Comparison of ENCODE assay signal across 8 cellular contexts in the genomic region with DNA sequence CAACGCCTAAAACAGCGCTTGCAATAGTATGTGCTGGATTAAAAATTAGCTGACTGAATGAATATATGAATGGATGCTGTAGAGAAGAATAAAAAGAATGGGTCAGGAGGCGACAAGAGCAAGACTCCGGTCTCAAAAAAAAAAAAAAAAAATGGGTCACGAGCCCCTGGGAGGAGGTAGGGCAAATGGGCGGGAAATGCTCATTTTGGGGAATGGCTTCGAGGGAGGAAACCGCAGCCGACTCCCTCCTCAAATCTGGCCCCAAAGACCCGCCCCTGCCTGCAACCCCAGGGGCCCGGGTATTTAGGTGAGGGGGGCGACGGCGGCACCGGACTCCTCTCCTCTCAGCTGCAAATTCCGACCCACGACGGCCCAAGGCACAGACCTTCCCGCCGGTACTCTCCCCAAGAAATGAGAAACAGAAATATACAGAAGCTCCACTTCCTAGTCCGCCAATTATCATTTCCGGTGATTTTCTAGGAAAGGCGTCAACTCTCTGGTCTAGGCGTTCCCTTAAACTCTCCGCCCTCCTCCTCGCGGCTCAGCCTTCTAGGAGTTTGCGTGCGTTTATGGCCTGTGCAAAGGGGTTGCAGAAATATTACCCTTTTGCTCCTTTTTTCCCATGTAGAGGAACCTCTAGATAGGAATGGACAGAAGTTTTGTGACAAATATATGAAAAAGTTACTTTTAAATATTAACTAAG. TPM values are rescaled to one million over a fixed set of nuclear protein-coding genes. Genes with fewer than 3 reads are reported as not detected.
DNase-seq lines count a peak whose midpoint lies in the region; ATAC-seq, FAIRE-seq and TF ChIP-seq lines count a peak whose summit lies in the region.

TSS of gene ZNF311 (minus strand) at position 133 of the 703 bp plus-strand sequence. CDS start 1,361 bp downstream, outside the sequence.

- no peak for FAIRE-seq in urothelium cell line (lab: Jason Lieb, UNC)

- H3K9me3 Mint-ChIP-seq in naive B cell: peaks cover 0 to 14% (median 8%) of the 10 kb centered on the region in 7 donors

- H3K27ac ChIP-seq in esophagus squamous epithelium: peak within 1 kb of the TSS; percentile 54 to 82 (median 68)

- no peak for TF ChIP-seq CTCF in esophagus squamous epithelium (IDR thresholded peaks at IDR 0.05)

- H3K36me3 Mint-ChIP-seq in naive B cell: peaks cover 13 to 19% of the 10 kb centered on the region in 2 donors

- no peak within 1 kb of the TSS for H3K27ac Mint-ChIP-seq in naive B cell

- H3K36me3 ChIP-seq in esophagus squamous epithelium: no peaks in the 10 kb centered on the region

- no peaks in the 10 kb centered on the region for H3K9me3 ChIP-seq in esophagus squamous epithelium

- peak within 1 kb of the TSS; percentile 47 to 79 (median 56) for H3K4me3 ChIP-seq in esophagus squamous epithelium

- peak; percentile 48 to 56 for ATAC-seq in naive B cell (ENCODE audit: low read depth in 2 of 2)
- ATAC-seq in GM21576 (IDR thresholded peaks at IDR 0.05; ENCODE audit: unreplicated experiment): no peak

- peak within 1 kb of the TSS; percentile 53 to 91 (median 82) for H3K4me3 Mint-ChIP-seq in naive B cell

- peaks cover 53 to 58% (median 56%) of the 10 kb centered on the region in 3 donors for H3K27me3 Mint-ChIP-seq in naive B cell

- DNase-seq in CD1c-positive myeloid dendritic cell (ENCODE audit: extremely low spot score) (peak; percentile 76), LHCN-M2 (ENCODE audit: low read depth) (peak; percentile 70), esophagus squamous epithelium (lab: John Stamatoyannopoulos, UW) (no peak), naive B cell (no peak), urothelium cell line (ENCODE audit: low spot score) (peak; percentile 79), NCI-H345 treated with DMSO at 0.1 percent for 48 hours (lab: John Stamatoyannopoulos, UW; ENCODE audit: unreplicated experiment) (no peak)
- DNase-seq in activated CD4-positive, alpha-beta T cell treated with anti-CD3 and anti-CD28 coated beads, Interleukin-2, amount 50 U/mL, for 48 hours: peak; percentile 49 to 52

- H3K4me1 ChIP-seq in esophagus squamous epithelium: peaks cover 0 to 13% (median 4%) of the 10 kb centered on the region in 3 donors

- no peak for TF ChIP-seq POLR2A in esophagus squamous epithelium (IDR thresholded peaks at IDR 0.05)

- H3K27me3 ChIP-seq in esophagus squamous epithelium: peaks cover 0 to 7% (median 0%) of the 10 kb centered on the region in 4 donors

- intact Hi-C loops in esophagus squamous epithelium (cut with DNase I): no loop called here

- 7 to 10% methylated on average over 24 to 28 of the region's 29 CpGs for WGBS in esophagus squamous epithelium, 2 donors

- peaks cover 5 to 12% (median 5%) of the 10 kb centered on the region in 3 donors for H3K4me1 Mint-ChIP-seq in naive B cell

RNA-seq across cellular contexts. Expression of gene ZNF311, which starts in this region (rescaled TPM):
- total RNA-seq in LHCN-M2 (2014; rRNA removed) (0.71 and 0.86 TPM in 2 replicates), esophagus squamous epithelium (under 1 TPM; 0.27 to 0.57 (median 0.35) TPM)
- 0.43 TPM for polyA plus RNA-seq in LHCN-M2 (2012)
- not detected for polyA plus RNA-seq in naive B cell (ENCODE audit: low read depth in 6 of 6)

Comparison
In these comparisons a context has a peak if more than half of its experiments do, and no peak if none do; other contexts are left out.
1. Peak in DNase-seq in LHCN-M2; RNA of the gene not detected or under 1 TPM.
2. Peak in ATAC-seq in naive B cell; RNA of the gene not detected or under 1 TPM.
3. DNase-seq: peak in CD1c-positive myeloid dendritic cell (single experiment), activated CD4-positive, alpha-beta T cell treated with anti-CD3 and anti-CD28 coated beads, Interleukin-2, amount 50 U/mL, for 48 hours (2 of 2) and urothelium cell line (single experiment); none in esophagus squamous epithelium (single experiment), naive B cell (single experiment) and NCI-H345 treated with DMSO at 0.1 percent for 48 hours (single experiment).